ENCODE assay signal across 19 cellular contexts in the genomic region with DNA sequence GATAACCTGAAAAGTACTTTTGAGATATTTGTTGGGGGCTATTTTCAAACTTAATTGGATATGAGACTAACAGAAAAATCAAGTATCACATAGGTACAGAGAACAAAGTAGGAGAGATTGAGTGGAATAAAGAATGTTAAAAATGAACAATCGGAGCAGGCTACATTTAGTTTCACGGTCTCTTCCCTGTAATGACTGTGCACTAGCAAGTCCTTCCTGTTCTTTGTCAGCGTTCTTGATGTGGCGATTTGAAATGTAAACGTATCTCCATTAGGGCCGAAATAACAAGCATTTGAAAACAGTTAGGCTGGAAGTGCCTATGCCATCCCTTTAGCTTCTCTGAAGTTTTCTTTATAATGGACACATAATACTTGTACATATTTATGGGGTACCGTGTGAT. TPM values are rescaled to one million over a fixed set of nuclear protein-coding genes. Genes with fewer than 3 reads are reported as not detected.
DNase-seq lines count a peak whose midpoint lies in the region; ATAC-seq, FAIRE-seq and TF ChIP-seq lines count a peak whose summit lies in the region.
"Had no signal": no experiment of that assay in that cellular context is flagged by ENCODE, and none has a peak within 500 bp of the region (broad histone marks: within the 10 kb centered on the region; RNA-seq: fewer than 3 reads in every experiment).

No MANE protein-coding gene starts in this region.

- peaks cover 19% of the 10 kb centered on the region for H3K4me1 ChIP-seq in endothelial cell of umbilical vein (ENCODE audit: control insufficient read depth, extremely low read depth, insufficient read depth, low read length)

- H3K27ac Mint-ChIP-seq in stimulated activated memory B cell treated with anti-CD40 and anti-IgM and Interleukin-4, amounts not matched to agents 10 μg/mL and 1 μg/mL and 100 μg/mL, for 72 hours, result peak overlapping the region; percentile 66

- H3K27me3 ChIP-seq in endothelial cell of umbilical vein (ENCODE audit: control insufficient read depth in 2 of 2, insufficient read depth in 2 of 2, low read length in 2 of 2), result no peaks in the 10 kb centered on the region
- H3K27me3 ChIP-seq: left lung, vagina had no signal

- peaks cover 0 to 8% of the 10 kb centered on the region in 2 experiments for H3K36me3 ChIP-seq in endothelial cell of umbilical vein (ENCODE audit: control insufficient read depth in 2 of 2, extremely low read depth in 1 of 2, insufficient read depth in 2 of 2, low read length in 2 of 2)

- no peak for ATAC-seq in stimulated activated memory B cell treated with anti-CD40 and anti-IgM and Interleukin-4, amounts not matched to agents 10 μg/mL and 1 μg/mL and 100 μg/mL, for 72 hours
- no peak for ATAC-seq in HG03280 (IDR thresholded peaks at IDR 0.05; ENCODE audit: unreplicated experiment)
- ATAC-seq: left lung had no signal

- POLR2A ChIA-PET in endothelial cell of umbilical vein (lab: Charles Lee), result no interaction called here

- H3K27me3 Mint-ChIP-seq in stimulated activated memory B cell treated with anti-CD40 and anti-IgM and Interleukin-4, amounts not matched to agents 10 μg/mL and 1 μg/mL and 100 μg/mL, for 72 hours, result no peaks in the 10 kb centered on the region

- no peak overlapping the region for H3K9ac ChIP-seq in endothelial cell of umbilical vein (replicated peaks; ENCODE audit: extremely low read depth, insufficient read depth, low read length)
- H3K9ac ChIP-seq: GM23248 had no signal

- DNase-seq in activated effector memory CD4-positive, alpha-beta T cell treated with anti-CD3 and anti-CD28 coated beads, Interleukin-2, amount 50 U/mL, for 16 hours, result peak; percentile 6
- no peak for DNase-seq in activated effector memory CD4-positive, alpha-beta T cell treated with Interleukin-2 at 50 U/mL for 16 hours
- DNase-seq in NCI-H69 (lab: John Stamatoyannopoulos, UW) (peak; percentile 18), endothelial cell of umbilical vein (ENCODE audit: low read depth, low spot score) (peak; percentile 24), OCI-M1 (lab: John Stamatoyannopoulos, UW) (no peak)
- DNase-seq in stimulated activated CD4-positive, alpha-beta T cell treated with anti-CD3 and anti-CD28 coated beads, Interleukin-1b, Interleukin-23, amount 100 ng/mL, for 48 hours, result no peak
- DNase-seq: activated CD8-positive, alpha-beta memory T cell treated with anti-CD3 and anti-CD28 coated beads, Interleukin-2, amount 50 U/mL, for 4 hours; amygdala; GM23248; left lung; NCI-H1436; NCI-H345 had no signal

- no peak overlapping the region for H3K4me3 Mint-ChIP-seq in stimulated activated memory B cell treated with anti-CD40 and anti-IgM and Interleukin-4, amounts not matched to agents 10 μg/mL and 1 μg/mL and 100 μg/mL, for 72 hours

- H3K9me1 ChIP-seq in endothelial cell of umbilical vein (replicated peaks; ENCODE audit: control insufficient read depth, extremely low read depth, insufficient read depth, low read length), result no peaks in the 10 kb centered on the region

- dilution Hi-C loops in endothelial cell of umbilical vein (cut with MboI; ENCODE audit: extremely low pct_ligation_motif_present, low sequenced_read_pairs), result no loop called here

- CTCF ChIA-PET in endothelial cell of umbilical vein (lab: Charles Lee), result no interaction called here

- H3K4me1 Mint-ChIP-seq in stimulated activated memory B cell treated with anti-CD40 and anti-IgM and Interleukin-4, amounts not matched to agents 10 μg/mL and 1 μg/mL and 100 μg/mL, for 72 hours, result peaks cover 38% of the 10 kb centered on the region

- peak; percentile 57 for FAIRE-seq in endothelial cell of umbilical vein (lab: Jason Lieb, UNC)
- FAIRE-seq: frontal cortex had no signal

- TF ChIP-seq POLR2A in endothelial cell of umbilical vein (IDR thresholded peaks at IDR 0.05; ENCODE audit: low read depth, low read length), result no peak

- H3K9me3 ChIP-seq in endothelial cell of umbilical vein (replicated peaks; ENCODE audit: control insufficient read depth, insufficient read depth, low read length), result no peaks in the 10 kb centered on the region
- H3K9me3 ChIP-seq: left lung, vagina had no signal

- H3K9me3 Mint-ChIP-seq in stimulated activated memory B cell treated with anti-CD40 and anti-IgM and Interleukin-4, amounts not matched to agents 10 μg/mL and 1 μg/mL and 100 μg/mL, for 72 hours, result no peaks in the 10 kb centered on the region

- H3K27ac ChIP-seq in endothelial cell of umbilical vein (ENCODE audit: insufficient read depth, low read depth, low read length), result peak overlapping the region; percentile 14
- H3K27ac ChIP-seq: GM23248, vagina had no signal

- H3K4me2 ChIP-seq in endothelial cell of umbilical vein (ENCODE audit: insufficient read depth, low read length), result peak overlapping the region; percentile 25

- H2AFZ ChIP-seq in endothelial cell of umbilical vein (ENCODE audit: low read depth, low read length), result no peak overlapping the region
- H2AFZ ChIP-seq: GM23248 had no signal

- H3K4me3 ChIP-seq in endothelial cell of umbilical vein (replicated peaks in 1 of 3; ENCODE audit: insufficient read depth in 1 of 3, low read depth in 1 of 3, low read length in 3 of 3), result no peak overlapping the region
- H3K4me3 ChIP-seq: GM23248, left lung, vagina had no signal

- TF ChIP-seq CTCF in endothelial cell of umbilical vein (IDR thresholded peaks at IDR 0.05; ENCODE audit: extremely low read depth in 1 of 2, insufficient read depth in 1 of 2, low read depth in 1 of 2, low read length in 2 of 2), result no peak

- peaks cover 16% of the 10 kb centered on the region for H3K36me3 Mint-ChIP-seq in stimulated activated memory B cell treated with anti-CD40 and anti-IgM and Interleukin-4, amounts not matched to agents 10 μg/mL and 1 μg/mL and 100 μg/mL, for 72 hours

- no TSS peak for BruUV-seq in endothelial cell of umbilical vein (replicated peaks; lab: Mats Ljungman, UMichigan)

- intact Hi-C loops in endothelial cell of umbilical vein (cut with micrococcal nuclease), result no loop called here

- H4K20me1 ChIP-seq in endothelial cell of umbilical vein (replicated peaks; ENCODE audit: control insufficient read depth, extremely low read depth, insufficient read depth, low read length), result no peaks in the 10 kb centered on the region

- peaks cover 81% of the 10 kb centered on the region for H3K79me2 ChIP-seq in endothelial cell of umbilical vein (ENCODE audit: control insufficient read depth, insufficient read depth, low read length)

TF ChIP-seq in endothelial cell of umbilical vein, 7 proteins besides CTCF, POLR2A, EP300 and RAD21:
- TF ChIP-seq FOS (IDR thresholded peaks at IDR 0.05; ENCODE audit: borderline replicate concordance, insufficient read depth, low read length) (no peak), POLR2AphosphoS5 (IDR thresholded peaks at IDR 0.05; ENCODE audit: insufficient read depth, low read depth, low read length) (no peak), MYC (IDR thresholded peaks at IDR 0.05; ENCODE audit: low read depth, low read length) (no peak), GATA2 (IDR thresholded peaks at IDR 0.05; ENCODE audit: insufficient read depth, insufficient read length, low read depth, low read length) (no peak), EZH2 (IDR thresholded peaks at IDR 0.05; ENCODE audit: borderline replicate concordance, low read depth, low read length, severe bottlenecking) (no peak)

RNA-seq across cellular contexts. Expression of a gene that starts 31.0 kb away (rescaled TPM):
- total RNA-seq in endothelial cell of umbilical vein, result 108 and 132 TPM in 2 replicates
- 154 and 187 TPM in 2 replicates for polyA plus RNA-seq in endothelial cell of umbilical vein
- polyA plus RNA-seq in endothelial cell of umbilical vein (2011; cell fraction: cytosol; rRNA removed), result 55.5 and 101 TPM in 2 replicates
- polyA plus RNA-seq in endothelial cell of umbilical vein (2011; cell fraction: nucleus; rRNA removed), result 267 and 310 TPM in 2 replicates
- polyA plus RNA-seq in endothelial cell of umbilical vein (2012), result 31.9 and 66.1 TPM in 2 replicates
- polyA minus RNA-seq in endothelial cell of umbilical vein, result 50.6 and 59.6 TPM in 2 replicates
- 16.9 TPM for polyA minus RNA-seq in endothelial cell of umbilical vein (2011; cell fraction: cytosol; rRNA and poly(A)+ RNA removed)
- polyA minus RNA-seq in endothelial cell of umbilical vein (2011; cell fraction: nucleus; rRNA and poly(A)+ RNA removed), result 50.4 and 76.0 TPM in 2 replicates

RNA-seq across cellular contexts. Expression of a gene that starts 36.3 kb away (rescaled TPM):
- total RNA-seq in endothelial cell of umbilical vein, result 71.0 and 78.6 TPM in 2 replicates
- 18.6 and 23.5 TPM in 2 replicates for polyA plus RNA-seq in endothelial cell of umbilical vein
- 24.3 and 27.6 TPM in 2 replicates for polyA plus RNA-seq in endothelial cell of umbilical vein (2011; cell fraction: cytosol; rRNA removed)
- polyA plus RNA-seq in endothelial cell of umbilical vein (2011; cell fraction: nucleus; rRNA removed), result 36.4 and 39.8 TPM in 2 replicates
- polyA plus RNA-seq in endothelial cell of umbilical vein (2012), result 42.9 and 57.4 TPM in 2 replicates
- 27.8 and 31.4 TPM in 2 replicates for polyA minus RNA-seq in endothelial cell of umbilical vein
- 33.1 TPM for polyA minus RNA-seq in endothelial cell of umbilical vein (2011; cell fraction: cytosol; rRNA and poly(A)+ RNA removed)
- 22.2 and 27.0 TPM in 2 replicates for polyA minus RNA-seq in endothelial cell of umbilical vein (2011; cell fraction: nucleus; rRNA and poly(A)+ RNA removed)

RNA-seq across cellular contexts. Expression of a gene that starts 47.9 kb away (rescaled TPM):
- not detected in 2 replicates for total RNA-seq in endothelial cell of umbilical vein
- polyA plus RNA-seq in endothelial cell of umbilical vein, result not detected in 2 replicates
- polyA plus RNA-seq in endothelial cell of umbilical vein (2011; cell fraction: cytosol; rRNA removed), result 0.04 TPM in 1 of 2 replicates, not detected in the other
- polyA plus RNA-seq in endothelial cell of umbilical vein (2011; cell fraction: nucleus; rRNA removed), result not detected in 2 replicates
- not detected in 2 replicates for polyA plus RNA-seq in endothelial cell of umbilical vein (2012)
- not detected in 2 replicates for polyA minus RNA-seq in endothelial cell of umbilical vein
- polyA minus RNA-seq in endothelial cell of umbilical vein (2011; cell fraction: cytosol; rRNA and poly(A)+ RNA removed), result not detected
- not detected in 2 replicates for polyA minus RNA-seq in endothelial cell of umbilical vein (2011; cell fraction: nucleus; rRNA and poly(A)+ RNA removed)
- total RNA-seq: chondrocyte, frontal cortex, G401, GM23248, left lung, pulmonary artery endothelial cell, vagina had no signal
- polyA plus RNA-seq: GM23248 had no signal

Comparison
In these comparisons a context has a peak if more than half of its experiments do, and no peak if none do; other contexts are left out.
1. DNase-seq: peak in activated effector memory CD4-positive, alpha-beta T cell treated with anti-CD3 and anti-CD28 coated beads, Interleukin-2, amount 50 U/mL, for 16 hours (single experiment), NCI-H69 (single experiment) and endothelial cell of umbilical vein (single experiment); none in activated effector memory CD4-positive, alpha-beta T cell treated with Interleukin-2 at 50 U/mL for 16 hours (single experiment), stimulated activated CD4-positive, alpha-beta T cell treated with anti-CD3 and anti-CD28 coated beads, Interleukin-1b, Interleukin-23, amount 100 ng/mL, for 48 hours (single experiment) and OCI-M1 (single experiment).